In genomic region chr9:41358682-41359081, GRCh38 we compare ENCODE assay signal across 8 cellular contexts.
A peak's percentile ranks its signal among the peaks of the same experiment; 100 is the strongest.
DNase-seq lines count a peak whose midpoint lies in the region; ATAC-seq and TF ChIP-seq lines count a peak whose summit lies in the region.
"Not testable (repeated sequence)": the region's sequence is repeated elsewhere in the genome, so short reads cannot be mapped to it uniquely, and the experiment has no call there.

No MANE protein-coding gene starts in this region.

- CTCF ChIA-PET in Calu3 (lab: Charles Lee), result not testable (repeated sequence)

- not testable (repeated sequence) for TF ChIP-seq CTCF in Calu3 (IDR thresholded peaks at IDR 0.05; ENCODE audit: unreplicated experiment); RWPE2 (IDR thresholded peaks at IDR 0.05; ENCODE audit: poor library complexity, severe bottlenecking); psoas muscle (IDR thresholded peaks at IDR 0.05)

- H3K36me3 Mint-ChIP-seq in Calu3 (ENCODE audit: insufficient read depth, unreplicated experiment), result peaks cover 10% of the 10 kb centered on the region

- H3K27ac Mint-ChIP-seq in Calu3 (ENCODE audit: unreplicated experiment), result peak overlapping the region; percentile 71

- not testable (repeated sequence) for H3K27me3 Mint-ChIP-seq in Calu3 (ENCODE audit: unreplicated experiment)

- H3K4me1 Mint-ChIP-seq in Calu3 (ENCODE audit: low read depth, unreplicated experiment), result not testable (repeated sequence)

- H3K4me3 ChIP-seq in MG63, result peak overlapping the region; percentile 60
- peak overlapping the region; percentile 29 for H3K4me3 ChIP-seq in RWPE2 (ENCODE audit: severe bottlenecking)
- peak overlapping the region; percentile 88 for H3K4me3 ChIP-seq in psoas muscle

- H3K4me3 Mint-ChIP-seq in Calu3 (ENCODE audit: low read depth, unreplicated experiment), result peak overlapping the region; percentile 87

- H3K4me1 ChIP-seq in RWPE2 (ENCODE audit: insufficient read depth, poor library complexity, severe bottlenecking); psoas muscle: not testable (repeated sequence)

- DNase-seq in Calu3 (peak; percentile 81), MG63 (peak; percentile 81), activated T-cell treated with anti-CD3 and anti-CD28 coated beads for 1 hour (ENCODE audit: low read depth) (peak; percentile 76), dedifferentiated amniotic fluid mesenchymal stem cell (ENCODE audit: extremely low spot score) (peak; percentile 35), islet precursor cell (peak; percentile 83), psoas muscle (peak; percentile 74 to 93)
- DNase-seq in RWPE2 (ENCODE audit: low spot score), result not testable (repeated sequence)
- peak; percentile 78 for DNase-seq in stimulated activated naive CD4-positive, alpha-beta T cell treated with Interleukin-2 at 50 U/mL for 16 hours (lab: John Stamatoyannopoulos, UW)

- WGBS in psoas muscle, 3 donors, result 0 to 4% methylated on average over 18 to 21 of the region's 40 CpGs; no CpG with 5 or more reads in 1 of the 3 donors

- not testable (repeated sequence) for H3K9me3 ChIP-seq in MG63; RWPE2 (ENCODE audit: severe bottlenecking); psoas muscle

- intact Hi-C loops in Calu3 (cut with micrococcal nuclease; ENCODE audit: unreplicated experiment); psoas muscle (cut with DNase I): not testable (repeated sequence)

- not testable (repeated sequence) for H3K27me3 ChIP-seq in MG63; RWPE2 (ENCODE audit: insufficient read depth, poor library complexity, severe bottlenecking); psoas muscle (ENCODE audit: insufficient read depth in 3 of 3, low read length in 2 of 3)

- H3K27ac ChIP-seq in RWPE2 (ENCODE audit: poor library complexity, severe bottlenecking), result not testable (repeated sequence)
- peak overlapping the region; percentile 87 for H3K27ac ChIP-seq in psoas muscle

- H3K9me3 Mint-ChIP-seq in Calu3 (ENCODE audit: low read depth, unreplicated experiment), result not testable (repeated sequence)

- not testable (repeated sequence) for ATAC-seq in RWPE2 (ENCODE audit: low read depth)
- peak in 1 of 4 donors; percentile 27 for ATAC-seq in psoas muscle

- not testable (repeated sequence) for H3K36me3 ChIP-seq in MG63; RWPE2 (ENCODE audit: low read depth); psoas muscle (ENCODE audit: insufficient read depth in 1 of 2, low read depth in 1 of 2)

- BruUV-seq in Calu3 (replicated peaks; lab: Mats Ljungman, UMichigan), result not testable (repeated sequence)

Comparison
In these comparisons a context has a peak if more than half of its experiments do, and no peak if none do; other contexts are left out.
1. H3K4me3 ChIP-seq: peak in every context shown above with its lines; median percentile 88 in psoas muscle; 60 in MG63; 29 in RWPE2.